In genomic region chrX:13128104-13128503, GRCh38 we compare ENCODE assay signal across 13 cellular contexts.
DNase-seq lines count a peak whose midpoint lies in the region; ATAC-seq and TF ChIP-seq lines count a peak whose summit lies in the region.
"Had no signal": no experiment of that assay in that cellular context is flagged by ENCODE, and none has a peak within 500 bp of the region (broad histone marks: within the 10 kb centered on the region; RNA-seq: fewer than 3 reads in every experiment).

No MANE protein-coding gene starts in this region.

- no peak overlapping the region for H3K4me3 Mint-ChIP-seq in osteocyte (ENCODE audit: unreplicated experiment)
- H3K4me3 Mint-ChIP-seq in activated CD4-positive, alpha-beta memory T cell treated with anti-CD3 and anti-CD28 coated beads, Interleukin-2, amount 10 ng/mL, durations not matched to agents 7 days and 5 days, result no peak overlapping the region
- H3K4me3 Mint-ChIP-seq: activated CD4-positive, alpha-beta T cell treated with anti-CD3 and anti-CD28 coated beads for 36 hours; central memory CD8-positive, alpha-beta T cell; immature natural killer cell had no signal

- intact Hi-C loops in upper lobe of right lung (cut with DNase I), result no loop called here

- no peaks in the 10 kb centered on the region for H3K9me3 Mint-ChIP-seq in osteocyte (ENCODE audit: unreplicated experiment)
- no peaks in the 10 kb centered on the region for H3K9me3 Mint-ChIP-seq in activated CD4-positive, alpha-beta memory T cell treated with anti-CD3 and anti-CD28 coated beads, Interleukin-2, amount 10 ng/mL, durations not matched to agents 7 days and 5 days
- H3K9me3 Mint-ChIP-seq: central memory CD8-positive, alpha-beta T cell; immature natural killer cell had no signal

- POLR2A ChIA-PET in activated CD4-positive, alpha-beta memory T cell treated with anti-CD3 and anti-CD28 coated beads, Interleukin-2, amount 10 ng/mL, durations not matched to agents 7 days and 5 days (lab: Charles Lee), result no interaction called here

- no peaks in the 10 kb centered on the region for H3K9me3 ChIP-seq in upper lobe of right lung
- H3K9me3 ChIP-seq: right atrium auricular region had no signal

- DNase-seq in GF-D8 (lab: John Stamatoyannopoulos, UW) (peak; percentile 6), NB4 (ENCODE audit: low read depth) (peak; percentile 69), caudate nucleus (lab: John Stamatoyannopoulos, UW) (no peak), osteocyte (ENCODE audit: extremely low spot score, unreplicated experiment) (no peak), upper lobe of right lung (no peak), NCI-H1930 (lab: John Stamatoyannopoulos, UW) (no peak)
- no peak for DNase-seq in activated CD4-positive, alpha-beta memory T cell treated with anti-CD3 and anti-CD28 coated beads, Interleukin-2, amount 10 ng/mL, durations not matched to agents 7 days and 5 days
- DNase-seq: activated CD4-positive, alpha-beta T cell treated with anti-CD3 and anti-CD28 coated beads for 36 hours; immature natural killer cell; NCI-H1417; NCI-H524 had no signal

- H3K36me3 Mint-ChIP-seq in osteocyte (ENCODE audit: unreplicated experiment), result no peaks in the 10 kb centered on the region
- peaks cover 6% of the 10 kb centered on the region for H3K36me3 Mint-ChIP-seq in activated CD4-positive, alpha-beta memory T cell treated with anti-CD3 and anti-CD28 coated beads, Interleukin-2, amount 10 ng/mL, durations not matched to agents 7 days and 5 days (ENCODE audit: low read depth)
- H3K36me3 Mint-ChIP-seq: immature natural killer cell had no signal

- no peak for TF ChIP-seq CTCF in NB4 (IDR thresholded peaks at IDR 0.05; ENCODE audit: low read depth, low read length)
- no peak for TF ChIP-seq CTCF in osteocyte (IDR thresholded peaks at IDR 0.05)
- TF ChIP-seq CTCF in upper lobe of right lung (IDR thresholded peaks at IDR 0.05), result no peak

- peaks cover 19% of the 10 kb centered on the region for H3K4me1 ChIP-seq in upper lobe of right lung
- H3K4me1 ChIP-seq: right atrium auricular region had no signal

- TF ChIP-seq POLR2A in NB4 (IDR thresholded peaks at IDR 0.05; ENCODE audit: extremely low read depth, insufficient read length), result no peak

- ATAC-seq in upper lobe of right lung, result no peak
- ATAC-seq: activated CD4-positive, alpha-beta T cell treated with anti-CD3 and anti-CD28 coated beads for 36 hours had no signal

- CTCF ChIA-PET in activated CD4-positive, alpha-beta memory T cell treated with anti-CD3 and anti-CD28 coated beads, Interleukin-2, amount 10 ng/mL, durations not matched to agents 7 days and 5 days (lab: Charles Lee), result no interaction called here

- peak overlapping the region; percentile 20 for H3K27ac Mint-ChIP-seq in osteocyte (ENCODE audit: unreplicated experiment)
- H3K27ac Mint-ChIP-seq in activated CD4-positive, alpha-beta memory T cell treated with anti-CD3 and anti-CD28 coated beads, Interleukin-2, amount 10 ng/mL, durations not matched to agents 7 days and 5 days, result no peak overlapping the region
- H3K27ac Mint-ChIP-seq: activated CD4-positive, alpha-beta T cell treated with anti-CD3 and anti-CD28 coated beads for 36 hours had no signal

- H3K27me3 Mint-ChIP-seq in osteocyte (ENCODE audit: unreplicated experiment), result no peaks in the 10 kb centered on the region
- no peaks in the 10 kb centered on the region for H3K27me3 Mint-ChIP-seq in activated CD4-positive, alpha-beta memory T cell treated with anti-CD3 and anti-CD28 coated beads, Interleukin-2, amount 10 ng/mL, durations not matched to agents 7 days and 5 days
- H3K27me3 Mint-ChIP-seq: activated CD4-positive, alpha-beta T cell treated with anti-CD3 and anti-CD28 coated beads for 36 hours; central memory CD8-positive, alpha-beta T cell had no signal

- no peaks in the 10 kb centered on the region for H3K27me3 ChIP-seq in upper lobe of right lung
- H3K27me3 ChIP-seq: right atrium auricular region had no signal

- no peaks in the 10 kb centered on the region for H3K36me3 ChIP-seq in upper lobe of right lung
- H3K36me3 ChIP-seq: right atrium auricular region had no signal

- H3K4me3 ChIP-seq in NB4 (ENCODE audit: low read depth, low read length) (no peak overlapping the region), upper lobe of right lung (no peak overlapping the region)
- H3K4me3 ChIP-seq: right atrium auricular region had no signal

- peak overlapping the region; percentile 79 for H3K27ac ChIP-seq in caudate nucleus (ENCODE audit: low read depth, low read length)
- H3K27ac ChIP-seq in upper lobe of right lung, result no peak overlapping the region

- H3K4me1 Mint-ChIP-seq in osteocyte (ENCODE audit: unreplicated experiment), result peaks cover 73% of the 10 kb centered on the region
- peaks cover 49% of the 10 kb centered on the region for H3K4me1 Mint-ChIP-seq in activated CD4-positive, alpha-beta memory T cell treated with anti-CD3 and anti-CD28 coated beads, Interleukin-2, amount 10 ng/mL, durations not matched to agents 7 days and 5 days

Comparison
In these comparisons a context has a peak if more than half of its experiments do, and no peak if none do; other contexts are left out.
1. DNase-seq: peak in GF-D8 (single experiment) and NB4 (single experiment); none in caudate nucleus (0 of 61), osteocyte (single experiment), activated CD4-positive, alpha-beta memory T cell treated with anti-CD3 and anti-CD28 coated beads, Interleukin-2, amount 10 ng/mL, durations not matched to agents 7 days and 5 days (single experiment), upper lobe of right lung (single experiment) and NCI-H1930 (0 of 2).